In the genomic region with DNA sequence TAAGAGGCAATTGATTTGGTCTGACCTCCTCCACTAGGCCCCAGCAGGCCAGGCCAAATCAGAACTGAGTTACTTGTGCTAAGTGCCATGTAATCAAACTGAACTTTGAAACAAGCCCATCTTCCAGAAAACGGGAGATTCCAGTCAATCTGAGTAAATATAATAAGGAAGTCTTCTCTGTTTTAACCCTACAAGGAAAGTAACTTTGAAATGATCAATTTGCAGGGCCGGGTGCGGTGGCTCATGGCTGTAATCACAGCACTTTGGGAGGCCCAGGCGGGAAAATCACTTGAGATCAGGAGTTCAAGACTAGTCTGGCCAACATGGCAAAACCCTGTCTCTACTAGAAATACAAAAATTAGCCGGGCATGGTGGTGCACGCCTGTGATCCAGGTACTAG, we compare ENCODE assay signal across 21 cellular contexts. TPM values are rescaled to one million over a fixed set of nuclear protein-coding genes. Genes with fewer than 3 reads are reported as not detected.
DNase-seq lines count a peak whose midpoint lies in the region; ATAC-seq, FAIRE-seq and TF ChIP-seq lines count a peak whose summit lies in the region.
"Had no signal": no experiment of that assay in that cellular context is flagged by ENCODE, and none has a peak within 500 bp of the region (broad histone marks: within the 10 kb centered on the region; RNA-seq: fewer than 3 reads in every experiment).

No MANE protein-coding gene starts in this region.

- POLR2A ChIA-PET in Caco-2 (lab: Charles Lee): interaction anchor here (1.3 kb wide), 1 partner anchor 139 kb away, joined by 3 read pairs; no protein-coding TSS in a partner anchor

- H3K4me3 Mint-ChIP-seq in Caco-2 (ENCODE audit: unreplicated experiment): peak overlapping the region; percentile 47
- peak overlapping the region; percentile 23 for H3K4me3 Mint-ChIP-seq in activated T-helper 1 cell treated with anti-CD3 and anti-CD28 coated beads, Interleukin-12 subunit alpha, Interleukin-12 subunit beta, Interleukin-2, Interleukin-4 antibody, amounts not matched to agents 30 ng/mL and 10 ng/mL and 1 ng/mL, durations not matched to agents 14 hours and 24 hours and 36 hours
- H3K4me3 Mint-ChIP-seq in activated naive CD4-positive, alpha-beta T cell treated with anti-CD3 and anti-CD28 coated beads, Interleukin-2, amount 10 ng/mL, durations not matched to agents 7 days and 5 days: no peak overlapping the region

- CTCF ChIA-PET in Caco-2 (lab: Charles Lee): no interaction called here
- CTCF ChIA-PET in activated naive CD4-positive, alpha-beta T cell treated with anti-CD3 and anti-CD28 coated beads, Interleukin-2, amount 10 ng/mL, durations not matched to agents 7 days and 5 days (lab: Charles Lee): no interaction called here

- peak overlapping the region; percentile 76 for H3K27ac Mint-ChIP-seq in Caco-2 (ENCODE audit: unreplicated experiment)
- H3K27ac Mint-ChIP-seq in activated T-helper 1 cell treated with anti-CD3 and anti-CD28 coated beads, Interleukin-12 subunit alpha, Interleukin-12 subunit beta, Interleukin-2, Interleukin-4 antibody, amounts not matched to agents 30 ng/mL and 10 ng/mL and 1 ng/mL, durations not matched to agents 14 hours and 24 hours and 36 hours: no peak overlapping the region
- H3K27ac Mint-ChIP-seq in activated naive CD4-positive, alpha-beta T cell treated with anti-CD3 and anti-CD28 coated beads, Interleukin-2, amount 10 ng/mL, durations not matched to agents 7 days and 5 days: no peak overlapping the region

- TF ChIP-seq CTCF in Caco-2 (IDR thresholded peaks at IDR 0.05; ENCODE audit: insufficient read depth in 1 of 2, low read depth in 1 of 2, low read length in 1 of 2, severe bottlenecking in 1 of 2, unreplicated experiment in 1 of 2) (no peak), mucosa of descending colon (IDR thresholded peaks at IDR 0.05) (no peak)

- no TSS peak for BruUV-seq in Caco-2 (replicated peaks; lab: Mats Ljungman, UMichigan)

- H3K4me1 Mint-ChIP-seq in Caco-2 (ENCODE audit: low read depth, unreplicated experiment): peaks cover 34% of the 10 kb centered on the region
- H3K4me1 Mint-ChIP-seq in activated T-helper 1 cell treated with anti-CD3 and anti-CD28 coated beads, Interleukin-12 subunit alpha, Interleukin-12 subunit beta, Interleukin-2, Interleukin-4 antibody, amounts not matched to agents 30 ng/mL and 10 ng/mL and 1 ng/mL, durations not matched to agents 14 hours and 24 hours and 36 hours (ENCODE audit: low read depth): peaks cover 18% of the 10 kb centered on the region
- peaks cover 19% of the 10 kb centered on the region for H3K4me1 Mint-ChIP-seq in activated naive CD4-positive, alpha-beta T cell treated with anti-CD3 and anti-CD28 coated beads, Interleukin-2, amount 10 ng/mL, durations not matched to agents 7 days and 5 days

- H3K4me1 ChIP-seq in Caco-2 (peaks cover 67% of the 10 kb centered on the region), mucosa of descending colon (ENCODE audit: low read depth) (peaks cover 9% of the 10 kb centered on the region), small intestine (ENCODE audit: control insufficient read depth in 2 of 2, insufficient read depth in 1 of 2, low read depth in 1 of 2, low read length in 1 of 2) (peaks cover 0 to 8% of the 10 kb centered on the region in 2 donors)

- peaks cover 8% of the 10 kb centered on the region for H3K9me3 Mint-ChIP-seq in Caco-2 (ENCODE audit: unreplicated experiment)
- peaks cover 3% of the 10 kb centered on the region for H3K9me3 Mint-ChIP-seq in activated T-helper 1 cell treated with anti-CD3 and anti-CD28 coated beads, Interleukin-12 subunit alpha, Interleukin-12 subunit beta, Interleukin-2, Interleukin-4 antibody, amounts not matched to agents 30 ng/mL and 10 ng/mL and 1 ng/mL, durations not matched to agents 14 hours and 24 hours and 36 hours
- H3K9me3 Mint-ChIP-seq in activated naive CD4-positive, alpha-beta T cell treated with anti-CD3 and anti-CD28 coated beads, Interleukin-2, amount 10 ng/mL, durations not matched to agents 7 days and 5 days: peaks cover 2% of the 10 kb centered on the region

- intact Hi-C loops in Caco-2 (cut with micrococcal nuclease; ENCODE audit: unreplicated experiment) (no loop called here), mucosa of descending colon (cut with DNase I, micrococcal nuclease) (no loop called here)
- intact Hi-C loops in activated T-helper 1 cell treated with anti-CD3 and anti-CD28 coated beads, Interleukin-12 subunit alpha, Interleukin-12 subunit beta, Interleukin-2, Interleukin-4 antibody, amounts not matched to agents 30 ng/mL and 10 ng/mL and 1 ng/mL, durations not matched to agents 14 hours and 24 hours and 36 hours (cut with micrococcal nuclease): no loop called here

- H3K36me3 ChIP-seq in Caco-2 (ENCODE audit: control insufficient read depth, insufficient read depth, low read length): no peaks in the 10 kb centered on the region
- H3K36me3 ChIP-seq in mucosa of descending colon (ENCODE audit: low read depth): no peaks in the 10 kb centered on the region
- no peaks in the 10 kb centered on the region for H3K36me3 ChIP-seq in small intestine (ENCODE audit: control insufficient read depth in 2 of 2, insufficient read depth in 2 of 2, low read length in 2 of 2)

- H3K36me3 Mint-ChIP-seq in Caco-2 (ENCODE audit: insufficient read depth, unreplicated experiment): peaks cover 19% of the 10 kb centered on the region
- H3K36me3 Mint-ChIP-seq in activated T-helper 1 cell treated with anti-CD3 and anti-CD28 coated beads, Interleukin-12 subunit alpha, Interleukin-12 subunit beta, Interleukin-2, Interleukin-4 antibody, amounts not matched to agents 30 ng/mL and 10 ng/mL and 1 ng/mL, durations not matched to agents 14 hours and 24 hours and 36 hours (ENCODE audit: low read depth): peaks cover 3% of the 10 kb centered on the region
- peaks cover 9% of the 10 kb centered on the region for H3K36me3 Mint-ChIP-seq in activated naive CD4-positive, alpha-beta T cell treated with anti-CD3 and anti-CD28 coated beads, Interleukin-2, amount 10 ng/mL, durations not matched to agents 7 days and 5 days

- peak; percentile 18 to 68 for DNase-seq in Caco-2
- no peak for DNase-seq in activated T-helper 1 cell treated with anti-CD3 and anti-CD28 coated beads, Interleukin-12 subunit alpha, Interleukin-12 subunit beta, Interleukin-2, Interleukin-4 antibody, amounts not matched to agents 30 ng/mL and 10 ng/mL and 1 ng/mL, durations not matched to agents 14 hours and 24 hours and 36 hours (ENCODE audit: low spot score)
- peak in 2 of 3 donors; percentile 59 to 60 for DNase-seq in mucosa of descending colon
- peak; percentile 63 for DNase-seq in small intestine
- no peak for DNase-seq in germinal center (ENCODE audit: low spot score)
- DNase-seq in activated naive CD4-positive, alpha-beta T cell treated with anti-CD3 and anti-CD28 coated beads, Interleukin-2, amount 10 ng/mL, durations not matched to agents 7 days and 5 days: no peak
- DNase-seq: ACHN, C1 segment of cervical spinal cord, DND-41, HCEC 1CT, NCI-H1436, NCI-H1930, NCI-H226, NCI-H524, NCI-H82, PC-3, SIG-M5 had no signal

- H3K4me3 ChIP-seq in Caco-2 (ENCODE audit: low read depth, low read length) (no peak overlapping the region), mucosa of descending colon (no peak overlapping the region), small intestine (ENCODE audit: low read depth in 1 of 2, low read length in 2 of 2) (no peak overlapping the region)

- H3K27ac ChIP-seq in small intestine (ENCODE audit: low read depth in 1 of 2, low read length in 1 of 2): peak overlapping the region in 1 of 2 donors; percentile 52
- H3K27ac ChIP-seq: HL-60, KMS-11, RWPE1 had no signal

- no peak for FAIRE-seq in small intestine (lab: Jason Lieb, UNC)

- H3K27me3 Mint-ChIP-seq in Caco-2 (ENCODE audit: insufficient read depth, unreplicated experiment): no peaks in the 10 kb centered on the region
- peaks cover 8% of the 10 kb centered on the region for H3K27me3 Mint-ChIP-seq in activated T-helper 1 cell treated with anti-CD3 and anti-CD28 coated beads, Interleukin-12 subunit alpha, Interleukin-12 subunit beta, Interleukin-2, Interleukin-4 antibody, amounts not matched to agents 30 ng/mL and 10 ng/mL and 1 ng/mL, durations not matched to agents 14 hours and 24 hours and 36 hours (ENCODE audit: insufficient read depth)
- peaks cover 6% of the 10 kb centered on the region for H3K27me3 Mint-ChIP-seq in activated naive CD4-positive, alpha-beta T cell treated with anti-CD3 and anti-CD28 coated beads, Interleukin-2, amount 10 ng/mL, durations not matched to agents 7 days and 5 days

- H3K9me3 ChIP-seq in Caco-2 (0 out of 2 replicates have a peak, but pooled peaks cover 4% of the 10 kb centered on the region), mucosa of descending colon (no peaks in the 10 kb centered on the region), small intestine (ENCODE audit: control insufficient read depth, low read depth) (no peaks in the 10 kb centered on the region)

- no peaks in the 10 kb centered on the region for H3K27me3 ChIP-seq in Caco-2 (replicated peaks; ENCODE audit: control insufficient read depth, insufficient read depth, low read length)
- no peaks in the 10 kb centered on the region for H3K27me3 ChIP-seq in small intestine (ENCODE audit: control insufficient read depth in 2 of 2, insufficient read depth in 2 of 2, low read length in 2 of 2)

- WGBS in small intestine, 3 donors: 24 to 68% (median 38%) methylated on average over 6 of the region's 6 CpGs

- peak; percentile 64 for ATAC-seq in mucosa of descending colon
- no peak for ATAC-seq in GM21737 (IDR thresholded peaks at IDR 0.05; ENCODE audit: unreplicated experiment)
- ATAC-seq: PC-3 had no signal

RNA-seq across cellular contexts. Expression of gene SHLD1, which starts 2.0 kb away (rescaled TPM):
- 4.8 and 5.4 TPM in 2 replicates for total RNA-seq in Caco-2 (2022)
- total RNA-seq in activated T-helper 1 cell treated with anti-CD3 and anti-CD28 coated beads, Interleukin-12 subunit alpha, Interleukin-12 subunit beta, Interleukin-2, Interleukin-4 antibody, amounts not matched to agents 30 ng/mL and 10 ng/mL and 1 ng/mL, durations not matched to agents 14 hours and 24 hours and 36 hours: 8.1 and 10.8 TPM in 2 replicates
- total RNA-seq in mucosa of descending colon: 1 to 10 TPM; 7.5 to 8.3 (median 8.0) TPM
- 10 to 100 TPM; 12.3 to 19.2 (median 19.2) TPM for polyA plus RNA-seq in small intestine

Comparison
In these comparisons a context has a peak if more than half of its experiments do, and no peak if none do; other contexts are left out.
1. DNase-seq: peak in Caco-2 (2 of 2), mucosa of descending colon (2 of 3) and small intestine (single experiment); none in activated T-helper 1 cell treated with anti-CD3 and anti-CD28 coated beads, Interleukin-12 subunit alpha, Interleukin-12 subunit beta, Interleukin-2, Interleukin-4 antibody, amounts not matched to agents 30 ng/mL and 10 ng/mL and 1 ng/mL, durations not matched to agents 14 hours and 24 hours and 36 hours (single experiment), germinal center (single experiment) and activated naive CD4-positive, alpha-beta T cell treated with anti-CD3 and anti-CD28 coated beads, Interleukin-2, amount 10 ng/mL, durations not matched to agents 7 days and 5 days (single experiment).